ENCODE assay signal across 17 cellular contexts in the genomic region with DNA sequence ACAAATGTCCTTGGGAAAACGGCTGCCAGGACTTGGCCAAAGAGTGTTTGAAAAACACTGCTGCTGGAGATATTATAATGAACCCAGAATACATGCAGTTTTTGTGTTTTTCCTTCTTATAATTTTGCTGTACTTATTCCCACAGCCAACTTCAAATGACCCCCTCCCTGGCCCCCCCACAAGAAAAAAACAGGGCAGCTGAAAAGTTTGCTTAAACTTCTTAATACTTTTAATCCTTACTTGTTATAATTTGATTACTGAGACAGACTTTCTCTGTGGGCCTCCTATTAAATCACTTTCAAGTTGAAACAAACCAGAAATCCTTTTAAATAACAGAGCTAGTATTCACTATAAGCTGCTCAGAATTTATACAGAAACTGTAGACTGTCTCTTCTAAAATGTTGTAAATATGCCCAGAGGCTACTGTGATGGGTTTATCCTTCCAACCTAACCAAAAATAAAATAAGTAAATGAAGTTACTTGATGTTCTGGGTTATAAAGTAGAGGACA.
DNase-seq lines count a peak whose midpoint lies in the region; ATAC-seq and TF ChIP-seq lines count a peak whose summit lies in the region.
"Had no signal": no experiment of that assay in that cellular context is flagged by ENCODE, and none has a peak within 500 bp of the region (broad histone marks: within the 10 kb centered on the region; RNA-seq: fewer than 3 reads in every experiment).

No MANE protein-coding gene starts in this region.

- H3K27me3 Mint-ChIP-seq in neural progenitor cell (ENCODE audit: insufficient read depth, low read depth), result no peaks in the 10 kb centered on the region
- H3K27me3 Mint-ChIP-seq: CD4-positive, CD25-positive, alpha-beta regulatory T cell; IgD-negative memory B cell had no signal

- H4K20me1 ChIP-seq in neural progenitor cell (ENCODE audit: low read depth), result no peaks in the 10 kb centered on the region
- H4K20me1 ChIP-seq: BLaER1 treated with 17β-estradiol and CSF1 and Interleukin-3, amounts not matched to agents 10 nM and 100 nM had no signal

- H3K36me3 ChIP-seq in SK-N-MC (ENCODE audit: insufficient read depth, low read length), result no peaks in the 10 kb centered on the region
- no peaks in the 10 kb centered on the region for H3K36me3 ChIP-seq in neural progenitor cell
- H3K36me3 ChIP-seq: BLaER1 treated with 17β-estradiol and CSF1 and Interleukin-3, amounts not matched to agents 10 nM and 100 nM had no signal

- H3K36me3 Mint-ChIP-seq in neural progenitor cell, result peaks cover 6% of the 10 kb centered on the region
- H3K36me3 Mint-ChIP-seq: CD4-positive, CD25-positive, alpha-beta regulatory T cell; IgD-negative memory B cell had no signal

- H3K4me1 ChIP-seq in neural progenitor cell, result peaks cover 28% of the 10 kb centered on the region
- H3K4me1 ChIP-seq: BLaER1 treated with 17β-estradiol and CSF1 and Interleukin-3, amounts not matched to agents 10 nM and 100 nM had no signal

- no peak overlapping the region for H3K27ac ChIP-seq in SK-N-MC
- no peak overlapping the region for H3K27ac ChIP-seq in neural progenitor cell
- H3K27ac ChIP-seq: A549; BLaER1 treated with 17β-estradiol and CSF1 and Interleukin-3, amounts not matched to agents 10 nM and 100 nM had no signal

- no peaks in the 10 kb centered on the region for H3K27me3 ChIP-seq in neural progenitor cell
- H3K27me3 ChIP-seq: BLaER1 treated with 17β-estradiol and CSF1 and Interleukin-3, amounts not matched to agents 10 nM and 100 nM had no signal

- no peak overlapping the region for H3K4me2 ChIP-seq in neural progenitor cell
- H3K4me2 ChIP-seq: A549; BLaER1 treated with 17β-estradiol and CSF1 and Interleukin-3, amounts not matched to agents 10 nM and 100 nM had no signal

- H3K79me2 ChIP-seq in neural progenitor cell (ENCODE audit: low read depth), result no peaks in the 10 kb centered on the region

- no peak overlapping the region for H3K4me3 Mint-ChIP-seq in neural progenitor cell
- H3K4me3 Mint-ChIP-seq: CD4-positive, CD25-positive, alpha-beta regulatory T cell; H9; IgD-negative memory B cell had no signal

- no peak for ATAC-seq in GM21360 (IDR thresholded peaks at IDR 0.05; ENCODE audit: unreplicated experiment)
- no peak for ATAC-seq in GM21737 (IDR thresholded peaks at IDR 0.05; ENCODE audit: unreplicated experiment)
- ATAC-seq: A549 had no signal

- H3K9me3 ChIP-seq in SK-N-MC (ENCODE audit: low read depth, low read length) (no peaks in the 10 kb centered on the region), neural progenitor cell (ENCODE audit: low read depth) (no peaks in the 10 kb centered on the region)
- H3K9me3 ChIP-seq: A549; BLaER1 treated with 17β-estradiol and CSF1 and Interleukin-3, amounts not matched to agents 10 nM and 100 nM had no signal

- H3K27ac Mint-ChIP-seq in neural progenitor cell, result no peak overlapping the region
- H3K27ac Mint-ChIP-seq: CD4-positive, CD25-positive, alpha-beta regulatory T cell; H9; IgD-negative memory B cell had no signal

- peaks cover 3% of the 10 kb centered on the region for H3K9me3 Mint-ChIP-seq in neural progenitor cell
- H3K9me3 Mint-ChIP-seq: H9 had no signal

- H3K9ac ChIP-seq in SK-N-MC (ENCODE audit: insufficient read length) (no peak overlapping the region), neural progenitor cell (no peak overlapping the region)
- H3K9ac ChIP-seq: BLaER1 treated with 17β-estradiol and CSF1 and Interleukin-3, amounts not matched to agents 10 nM and 100 nM had no signal

- H3K4me1 Mint-ChIP-seq in neural progenitor cell, result peaks cover 25% of the 10 kb centered on the region
- H3K4me1 Mint-ChIP-seq: CD4-positive, CD25-positive, alpha-beta regulatory T cell; IgD-negative memory B cell had no signal

- no peak for TF ChIP-seq CTCF in neural progenitor cell (IDR thresholded peaks at IDR 0.05)

- no peaks in the 10 kb centered on the region for H3F3A ChIP-seq in neural progenitor cell (ENCODE audit: low read depth)

- DNase-seq in NCI-H82 (lab: John Stamatoyannopoulos, UW) (peak; percentile 65), SK-N-MC (ENCODE audit: low read depth, low spot score) (peak; percentile 2), neural progenitor cell (ENCODE audit: low spot score) (no peak), DMS153 treated with DMSO at 0.1 percent for 48 hours (lab: John Stamatoyannopoulos, UW; ENCODE audit: unreplicated experiment) (no peak), DMS 273 treated with DMSO at 0.1 percent for 48 hours (lab: John Stamatoyannopoulos, UW) (no peak)
- DNase-seq: Calu3; CD4-positive, CD25-positive, alpha-beta regulatory T cell; DMS79 treated with DMSO at 0.1 percent for 48 hours; EL; GOT3; H9; KG1 had no signal

- H3K4me3 ChIP-seq in SK-N-MC (no peak overlapping the region), neural progenitor cell (no peak overlapping the region)
- H3K4me3 ChIP-seq: A549; BLaER1 treated with 17β-estradiol and CSF1 and Interleukin-3, amounts not matched to agents 10 nM and 100 nM had no signal

- H2AFZ ChIP-seq in neural progenitor cell (replicated peaks), result peak overlapping the region; percentile 9

Comparison
In these comparisons a context has a peak if more than half of its experiments do, and no peak if none do; other contexts are left out.
1. DNase-seq: peak in NCI-H82 (single experiment) and SK-N-MC (single experiment); none in neural progenitor cell (single experiment), DMS153 treated with DMSO at 0.1 percent for 48 hours (single experiment) and DMS 273 treated with DMSO at 0.1 percent for 48 hours (single experiment).